1 cellular context compared by ENCODE assay signal in genomic region chr12:121804417-121805111, GRCh38.
TF ChIP-seq lines count a peak whose summit lies in the region.

No MANE protein-coding gene starts in this region.

TF ChIP-seq in K562, 482 proteins besides CTCF, POLR2A, EP300 and RAD21 (continued from another document and continues in another):
- no peak for TF ChIP-seq MGA (IDR thresholded peaks at IDR 0.05)
- TF ChIP-seq ELF1 (tag; IDR thresholded peaks at IDR 0.05), result no peak
- no peak for TF ChIP-seq PKNOX1 (IDR thresholded peaks at IDR 0.05)
- no peak for TF ChIP-seq PHB (CRISPR knock-in tag; IDR thresholded peaks at IDR 0.05)
- peak; percentile 19 for TF ChIP-seq RBM22 (IDR thresholded peaks at IDR 0.05; ENCODE audit: low read depth, low read length, poor library complexity, severe bottlenecking)
- no peak for TF ChIP-seq XRCC5 (IDR thresholded peaks at IDR 0.05; ENCODE audit: low read depth, low read length)
- no peak for TF ChIP-seq ZNF764 (CRISPR knock-in tag; IDR thresholded peaks at IDR 0.05; ENCODE audit: low read depth)
- TF ChIP-seq ZNF740 (CRISPR knock-in tag; IDR thresholded peaks at IDR 0.05), result peak; percentile 84
- peak in 1 of 2 experiments; percentile 55; a peak in 1 of 4 replicates for TF ChIP-seq ZNF740 (tag; IDR thresholded peaks at IDR 0.05)
- TF ChIP-seq, protein P1, sequence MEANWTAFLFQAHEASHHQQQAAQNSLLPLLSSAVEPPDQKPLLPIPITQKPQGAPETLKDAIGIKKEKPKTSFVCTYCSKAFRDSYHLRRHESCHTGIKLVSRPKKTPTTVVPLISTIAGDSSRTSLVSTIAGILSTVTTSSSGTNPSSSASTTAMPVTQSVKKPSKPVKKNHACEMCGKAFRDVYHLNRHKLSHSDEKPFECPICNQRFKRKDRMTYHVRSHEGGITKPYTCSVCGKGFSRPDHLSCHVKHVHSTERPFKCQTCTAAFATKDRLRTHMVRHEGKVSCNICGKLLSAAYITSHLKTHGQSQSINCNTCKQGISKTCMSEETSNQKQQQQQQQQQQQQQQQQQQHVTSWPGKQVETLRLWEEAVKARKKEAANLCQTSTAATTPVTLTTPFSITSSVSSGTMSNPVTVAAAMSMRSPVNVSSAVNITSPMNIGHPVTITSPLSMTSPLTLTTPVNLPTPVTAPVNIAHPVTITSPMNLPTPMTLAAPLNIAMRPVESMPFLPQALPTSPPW (CRISPR knock-in tag; IDR thresholded peaks at IDR 0.05), result peak; percentile 61
- peak; percentile 1 for TF ChIP-seq CHD1 (IDR thresholded peaks at IDR 0.05; ENCODE audit: low read length)
- no peak for TF ChIP-seq TAL1 (IDR thresholded peaks at IDR 0.05)
- TF ChIP-seq NFRKB (IDR thresholded peaks at IDR 0.05; ENCODE audit: low read depth), result 0 out of 2 replicates have a peak, but pooled peaks have one; percentile 24
- TF ChIP-seq UBTF (IDR thresholded peaks at IDR 0.05; ENCODE audit: borderline replicate concordance in 1 of 2, low read depth in 2 of 2, low read length in 2 of 2), result 0 out of 4 replicates have a peak, but pooled peaks of 1 of the 2 experiments have one; percentile 28
- peak; percentile 36; the same call in 1 of the 2 replicates for TF ChIP-seq PHF8 (IDR thresholded peaks at IDR 0.05; ENCODE audit: borderline replicate concordance, low read length)
- peak; percentile 85 for TF ChIP-seq ZBTB7A (IDR thresholded peaks at IDR 0.05; ENCODE audit: borderline replicate concordance, control insufficient read depth, low read depth, low read length)
- no peak for TF ChIP-seq PHF20 (IDR thresholded peaks at IDR 0.05; ENCODE audit: partially characterized antibody)
- TF ChIP-seq, protein P2, sequence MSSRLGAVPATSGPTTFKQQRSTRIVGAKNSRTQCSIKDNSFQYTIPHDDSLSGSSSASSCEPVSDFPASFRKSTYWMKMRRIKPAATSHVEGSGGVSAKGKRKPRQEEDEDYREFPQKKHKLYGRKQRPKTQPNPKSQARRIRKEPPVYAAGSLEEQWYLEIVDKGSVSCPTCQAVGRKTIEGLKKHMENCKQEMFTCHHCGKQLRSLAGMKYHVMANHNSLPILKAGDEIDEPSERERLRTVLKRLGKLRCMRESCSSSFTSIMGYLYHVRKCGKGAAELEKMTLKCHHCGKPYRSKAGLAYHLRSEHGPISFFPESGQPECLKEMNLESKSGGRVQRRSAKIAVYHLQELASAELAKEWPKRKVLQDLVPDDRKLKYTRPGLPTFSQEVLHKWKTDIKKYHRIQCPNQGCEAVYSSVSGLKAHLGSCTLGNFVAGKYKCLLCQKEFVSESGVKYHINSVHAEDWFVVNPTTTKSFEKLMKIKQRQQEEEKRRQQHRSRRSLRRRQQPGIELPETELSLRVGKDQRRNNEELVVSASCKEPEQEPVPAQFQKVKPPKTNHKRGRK (tag; IDR thresholded peaks at IDR 0.05), result no peak
- TF ChIP-seq CBFB (CRISPR knock-in tag; IDR thresholded peaks at IDR 0.05), result no peak
- no peak for TF ChIP-seq GTF2A2 (tag; IDR thresholded peaks at IDR 0.05)
- TF ChIP-seq YY1 (IDR thresholded peaks at IDR 0.05; ENCODE audit: borderline replicate concordance in 1 of 3, control insufficient read depth in 1 of 3, extremely low read depth in 1 of 3, insufficient read depth in 3 of 3, insufficient read length in 1 of 3, insufficient replicate concordance in 2 of 3, low read depth in 1 of 3, low read length in 2 of 3), result peak in 1 of 3 experiments; percentile 9
- no peak for TF ChIP-seq TRIM25 (IDR thresholded peaks at IDR 0.05; ENCODE audit: borderline replicate concordance)
- peak; percentile 27 for TF ChIP-seq KDM5B (IDR thresholded peaks at IDR 0.05; ENCODE audit: insufficient replicate concordance, low read depth, low read length)
- TF ChIP-seq RBFOX2 (IDR thresholded peaks at IDR 0.05; ENCODE audit: low read depth, low read length), result peak; percentile 42
- peak; percentile 59 for TF ChIP-seq PCBP1 (IDR thresholded peaks at IDR 0.05; ENCODE audit: low read depth, low read length, poor library complexity, severe bottlenecking)
- no peak for TF ChIP-seq ZNF586 (CRISPR knock-in tag; conservative IDR thresholded peaks at IDR 0.05)
- TF ChIP-seq SIN3B (IDR thresholded peaks at IDR 0.05; ENCODE audit: low read depth), result no peak
- TF ChIP-seq TAF1 (IDR thresholded peaks at IDR 0.05; ENCODE audit: control insufficient read depth, extremely low read depth, insufficient read depth, low read length, severe bottlenecking), result peak; percentile 17
- TF ChIP-seq SREBF2 (CRISPR knock-in tag; IDR thresholded peaks at IDR 0.05), result no peak
- TF ChIP-seq SRSF3 (IDR thresholded peaks at IDR 0.05; ENCODE audit: insufficient read depth, low read length), result 0 out of 2 replicates have a peak, but pooled peaks have one; percentile 72
- TF ChIP-seq ESRRB (CRISPR knock-in tag; IDR thresholded peaks at IDR 0.05; ENCODE audit: borderline replicate concordance), result no peak
- no peak for TF ChIP-seq PTTG1 (tag; IDR thresholded peaks at IDR 0.05; ENCODE audit: low read depth)
- TF ChIP-seq ZBTB17 (CRISPR knock-in tag; IDR thresholded peaks at IDR 0.05), result no peak
- TF ChIP-seq HDAC1 (IDR thresholded peaks at IDR 0.05), result peak in 1 of 2 experiments; percentile 6; a peak in 1 of 4 replicates
